8 cellular contexts compared by ENCODE assay signal in the genomic region with DNA sequence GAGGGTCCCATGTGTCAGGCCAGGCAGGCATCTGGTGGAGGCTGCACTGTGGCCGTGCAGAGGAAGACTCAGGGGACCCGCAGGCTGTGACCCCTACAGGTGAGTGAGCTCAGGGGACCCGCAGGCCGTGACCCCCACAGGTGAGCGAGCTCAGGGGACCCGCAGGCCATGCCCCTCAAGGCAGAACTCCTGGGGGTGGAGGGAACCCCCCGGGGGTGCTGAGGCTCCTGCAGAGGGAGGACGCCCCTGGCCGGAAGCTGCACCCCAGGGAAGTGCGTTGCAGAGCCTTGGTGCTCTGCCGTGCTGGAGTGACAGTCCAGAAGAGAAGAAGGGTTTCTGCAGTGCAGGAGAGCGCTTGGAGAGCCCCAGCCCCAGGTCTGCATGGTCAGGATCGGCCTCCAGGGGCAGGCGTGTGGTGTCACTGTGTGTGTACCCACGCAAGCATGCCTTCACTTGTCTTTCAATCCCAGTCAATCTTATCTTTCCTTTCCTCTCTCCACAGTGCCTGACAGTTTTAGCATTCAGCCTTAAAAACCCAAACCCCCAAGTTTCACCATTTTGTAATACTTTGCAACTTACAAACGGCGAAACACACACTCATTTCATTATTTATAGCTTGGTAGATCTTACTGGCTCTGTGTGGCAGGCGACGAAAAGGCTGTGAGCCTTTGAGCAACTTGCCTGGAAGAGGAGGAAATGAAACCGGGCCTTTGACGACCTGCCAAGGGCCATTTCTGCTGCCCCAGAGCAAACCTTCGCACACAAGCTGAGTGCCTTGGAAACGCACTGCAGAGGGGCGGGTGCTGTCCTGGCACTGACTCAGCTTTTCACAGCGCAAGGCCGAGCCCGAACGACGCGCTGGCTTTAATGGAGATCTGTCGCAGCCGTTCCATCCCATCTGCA.
DNase-seq lines count a peak whose midpoint lies in the region; ATAC-seq and TF ChIP-seq lines count a peak whose summit lies in the region.

No MANE protein-coding gene starts in this region.

- no peak for DNase-seq in HFFc6
- DNase-seq in SHP77 treated with DMSO at 0.1 percent for 48 hours (lab: John Stamatoyannopoulos, UW): peak; percentile 17
- DNase-seq in retinal pigment epithelial cell (ENCODE audit: low read depth): no peak
- no peak for DNase-seq in GM13977 (ENCODE audit: low spot score)
- no peak for DNase-seq in activated T-helper 1 cell treated with anti-CD3 and anti-CD28 coated beads, Interleukin-12 subunit alpha, Interleukin-12 subunit beta, Interleukin-2, Interleukin-4 antibody, amounts not matched to agents 30 ng/mL and 10 ng/mL and 1 ng/mL, durations not matched to agents 14 hours and 24 hours and 36 hours (ENCODE audit: low spot score)
- no peak for DNase-seq in activated T-cell treated with anti-CD3 and anti-CD28 coated beads, Interleukin-2, amount 50 U/mL, for 48 hours
- DNase-seq in UCSD-AML1 (lab: John Stamatoyannopoulos, UW; ENCODE audit: unreplicated experiment): no peak

- no peaks in the 10 kb centered on the region for H3K36me3 Mint-ChIP-seq in HFFc6 (ENCODE audit: low read depth)
- H3K36me3 Mint-ChIP-seq in activated T-helper 1 cell treated with anti-CD3 and anti-CD28 coated beads, Interleukin-12 subunit alpha, Interleukin-12 subunit beta, Interleukin-2, Interleukin-4 antibody, amounts not matched to agents 30 ng/mL and 10 ng/mL and 1 ng/mL, durations not matched to agents 14 hours and 24 hours and 36 hours (ENCODE audit: low read depth): no peaks in the 10 kb centered on the region

- H3K4me3 ChIP-seq in gastroesophageal sphincter: peak overlapping the region in 1 of 2 donors; percentile 4
- no peak overlapping the region for H3K4me3 ChIP-seq in retinal pigment epithelial cell (ENCODE audit: low read length)

- no peak overlapping the region for H3K27ac Mint-ChIP-seq in HFFc6
- no peak overlapping the region for H3K27ac Mint-ChIP-seq in activated T-helper 1 cell treated with anti-CD3 and anti-CD28 coated beads, Interleukin-12 subunit alpha, Interleukin-12 subunit beta, Interleukin-2, Interleukin-4 antibody, amounts not matched to agents 30 ng/mL and 10 ng/mL and 1 ng/mL, durations not matched to agents 14 hours and 24 hours and 36 hours

- 0 out of 2 replicates have a peak, but pooled peaks cover 5% of the 10 kb centered on the region for H3K4me1 Mint-ChIP-seq in HFFc6 (ENCODE audit: low read depth)
- no peaks in the 10 kb centered on the region for H3K4me1 Mint-ChIP-seq in activated T-helper 1 cell treated with anti-CD3 and anti-CD28 coated beads, Interleukin-12 subunit alpha, Interleukin-12 subunit beta, Interleukin-2, Interleukin-4 antibody, amounts not matched to agents 30 ng/mL and 10 ng/mL and 1 ng/mL, durations not matched to agents 14 hours and 24 hours and 36 hours (ENCODE audit: low read depth)

- no peaks in the 10 kb centered on the region for H3K9me3 ChIP-seq in gastroesophageal sphincter

- peak; percentile 57 for ATAC-seq in gastroesophageal sphincter

- peak; percentile 32; the same call in 1 of the 2 replicates for TF ChIP-seq CTCF in HFFc6 (IDR thresholded peaks at IDR 0.05)
- no peak for TF ChIP-seq CTCF in gastroesophageal sphincter (IDR thresholded peaks at IDR 0.05)
- peak; percentile 16 for TF ChIP-seq CTCF in retinal pigment epithelial cell (conservative IDR thresholded peaks at IDR 0.05; ENCODE audit: low read depth, low read length)
- TF ChIP-seq CTCF in GM13977 (IDR thresholded peaks at IDR 0.05; ENCODE audit: extremely low read depth, insufficient read depth, missing control alignments): no peak

- 46 to 81% methylated on average over 7 to 16 of the region's 32 CpGs for WGBS in gastroesophageal sphincter (ENCODE audit: low coverage in 1 of 2), 2 donors

- H3K27ac ChIP-seq in gastroesophageal sphincter: no peak overlapping the region

- in situ Hi-C loops in GM13977 (cut with MboI; ENCODE audit: low pct_unique_long_range_greater_than_20kb, low sequenced_read_pairs, unreplicated experiment): loop anchor here (5.0 to 25.0 kb wide), 3 partner anchors 238 to 638 kb away; no protein-coding TSS in a partner anchor

- no peaks in the 10 kb centered on the region; the same call in none of the 2 replicates for H3K27me3 Mint-ChIP-seq in HFFc6 (ENCODE audit: insufficient read depth)
- no peaks in the 10 kb centered on the region for H3K27me3 Mint-ChIP-seq in activated T-helper 1 cell treated with anti-CD3 and anti-CD28 coated beads, Interleukin-12 subunit alpha, Interleukin-12 subunit beta, Interleukin-2, Interleukin-4 antibody, amounts not matched to agents 30 ng/mL and 10 ng/mL and 1 ng/mL, durations not matched to agents 14 hours and 24 hours and 36 hours (ENCODE audit: insufficient read depth)

- no peak for TF ChIP-seq POLR2A in gastroesophageal sphincter (IDR thresholded peaks at IDR 0.05)

- H3K4me3 Mint-ChIP-seq in HFFc6: no peak overlapping the region
- H3K4me3 Mint-ChIP-seq in activated T-helper 1 cell treated with anti-CD3 and anti-CD28 coated beads, Interleukin-12 subunit alpha, Interleukin-12 subunit beta, Interleukin-2, Interleukin-4 antibody, amounts not matched to agents 30 ng/mL and 10 ng/mL and 1 ng/mL, durations not matched to agents 14 hours and 24 hours and 36 hours: no peak overlapping the region

- intact Hi-C loops in activated T-helper 1 cell treated with anti-CD3 and anti-CD28 coated beads, Interleukin-12 subunit alpha, Interleukin-12 subunit beta, Interleukin-2, Interleukin-4 antibody, amounts not matched to agents 30 ng/mL and 10 ng/mL and 1 ng/mL, durations not matched to agents 14 hours and 24 hours and 36 hours (cut with micrococcal nuclease): loop anchor here (1.0 to 5.0 kb wide), 3 partner anchors 148 to 445 kb away; no protein-coding TSS in a partner anchor

- TF ChIP-seq EP300 in gastroesophageal sphincter (IDR thresholded peaks at IDR 0.05): no peak

- peaks cover 0 to 7% (median 0%) of the 10 kb centered on the region in 3 donors for H3K4me1 ChIP-seq in gastroesophageal sphincter

- H3K27me3 ChIP-seq in gastroesophageal sphincter: no peaks in the 10 kb centered on the region

- H3K9me3 Mint-ChIP-seq in HFFc6: no peaks in the 10 kb centered on the region
- no peaks in the 10 kb centered on the region for H3K9me3 Mint-ChIP-seq in activated T-helper 1 cell treated with anti-CD3 and anti-CD28 coated beads, Interleukin-12 subunit alpha, Interleukin-12 subunit beta, Interleukin-2, Interleukin-4 antibody, amounts not matched to agents 30 ng/mL and 10 ng/mL and 1 ng/mL, durations not matched to agents 14 hours and 24 hours and 36 hours

- H3K36me3 ChIP-seq in gastroesophageal sphincter: peaks cover 0 to 5% of the 10 kb centered on the region in 2 donors

Comparison
In these comparisons a context has a peak if more than half of its experiments do, and no peak if none do; other contexts are left out.
1. CTCF ChIP-seq: peak in HFFc6 (single experiment) and retinal pigment epithelial cell (single experiment); none in gastroesophageal sphincter (0 of 4) and GM13977 (single experiment).